In genomic region chr1:163170975-163171676, GRCh38 we compare ENCODE assay signal across 10 cellular contexts. TPM values are rescaled to one million over a fixed set of nuclear protein-coding genes. Genes with fewer than 3 reads are reported as not detected.
DNase-seq lines count a peak whose midpoint lies in the region; ATAC-seq, FAIRE-seq and TF ChIP-seq lines count a peak whose summit lies in the region.
"Had no signal": no experiment of that assay in that cellular context is flagged by ENCODE, and none has a peak within 500 bp of the region (broad histone marks: within the 10 kb centered on the region; RNA-seq: fewer than 3 reads in every experiment).

No MANE protein-coding gene starts in this region.

- in situ Hi-C loops in SK-MEL-5 (cut with HindIII; ENCODE audit: low pct_unique_long_range_greater_than_20kb, low sequenced_read_pairs): no loop called here

- TF ChIP-seq CTCF in hepatocyte (IDR thresholded peaks at IDR 0.05; ENCODE audit: poor library complexity): peak; percentile 33

- no peaks in the 10 kb centered on the region for H3K4me1 ChIP-seq in hepatocyte (ENCODE audit: insufficient read depth)

- no peaks in the 10 kb centered on the region for H4K20me1 ChIP-seq in hepatocyte (ENCODE audit: insufficient read depth, poor library complexity, severe bottlenecking)

- no peak overlapping the region for H2AFZ ChIP-seq in hepatocyte

- no peak for TF ChIP-seq POLR2A in H54 (IDR thresholded peaks at IDR 0.05; ENCODE audit: low read depth, low read length)

- H3K27me3 ChIP-seq in hepatocyte: no peaks in the 10 kb centered on the region
- H3K27me3 ChIP-seq: body of pancreas had no signal

- DNase-seq in AG08396 (ENCODE audit: low spot score) (peak; percentile 12), H54 (ENCODE audit: insufficient read length, low spot score) (peak; percentile 22), SK-MEL-5 (ENCODE audit: low read depth, low spot score) (peak; percentile 11), hepatocyte (ENCODE audit: low spot score) (no peak), OCI-M2 (lab: John Stamatoyannopoulos, UW; ENCODE audit: unreplicated experiment) (no peak), activated T-cell treated with anti-CD3 and anti-CD28 coated beads for 4 hours (no peak)
- no peak for DNase-seq in activated CD4-positive, alpha-beta T cell treated with anti-CD3 and anti-CD28 coated beads, Interleukin-2, amount 50 U/mL, for 4 hours
- DNase-seq: body of pancreas, NCI-H1436 had no signal

- FAIRE-seq in H54 (lab: Jason Lieb, UNC): peak; percentile 91

- no peak overlapping the region for H3K4me3 ChIP-seq in hepatocyte
- H3K4me3 ChIP-seq: body of pancreas had no signal

- H3K9me2 ChIP-seq in hepatocyte (replicated peaks; ENCODE audit: insufficient read depth): no peaks in the 10 kb centered on the region

- 83% methylated on average over 5 of the region's 5 CpGs for WGBS in hepatocyte (ENCODE audit: low lambda C conversion rate, missing lambda C conversion rate)

- no peaks in the 10 kb centered on the region for H3K9me3 ChIP-seq in hepatocyte (ENCODE audit: low read depth)
- H3K9me3 ChIP-seq: body of pancreas had no signal

- H3K4me2 ChIP-seq in hepatocyte: no peak overlapping the region

- ATAC-seq in GM19463 (IDR thresholded peaks at IDR 0.05; ENCODE audit: unreplicated experiment): no peak
- ATAC-seq: body of pancreas had no signal

- no peaks in the 10 kb centered on the region for H3K36me3 ChIP-seq in hepatocyte (replicated peaks; ENCODE audit: insufficient read depth, low read depth)

- H3K27ac ChIP-seq in hepatocyte: no peak overlapping the region
- H3K27ac ChIP-seq: body of pancreas had no signal

- no peaks in the 10 kb centered on the region for H3K79me2 ChIP-seq in hepatocyte

RNA-seq across cellular contexts. Expression of gene RGS5, which starts 31.6 kb away (rescaled TPM):
- 1.3 and 1.7 TPM in 2 replicates for total RNA-seq in SK-MEL-5 (2014; rRNA removed; shearing (Covaris generic))
- 0.19 and 1.7 TPM in 2 replicates for polyA plus RNA-seq in SK-MEL-5 (2015; cell fraction: cytosol; rRNA removed)
- 4.8 and 15.8 TPM in 2 replicates for polyA plus RNA-seq in SK-MEL-5 (2015; cell fraction: nucleus; rRNA removed)
- total RNA-seq in hepatocyte: 4.6 and 5.0 TPM in 2 replicates
- 4.4 and 10.5 TPM in 2 replicates for polyA plus RNA-seq in hepatocyte

Comparison
In these comparisons a context has a peak if more than half of its experiments do, and no peak if none do; other contexts are left out.
1. DNase-seq: peak in AG08396 (single experiment), H54 (single experiment) and SK-MEL-5 (single experiment); none in hepatocyte (single experiment), OCI-M2 (single experiment), activated CD4-positive, alpha-beta T cell treated with anti-CD3 and anti-CD28 coated beads, Interleukin-2, amount 50 U/mL, for 4 hours (0 of 2) and activated T-cell treated with anti-CD3 and anti-CD28 coated beads for 4 hours (single experiment).